In genomic region chr16:3007957-3008748, GRCh38 we compare ENCODE assay signal across 12 cellular contexts. TPM values are rescaled to one million over a fixed set of nuclear protein-coding genes. Genes with fewer than 3 reads are reported as not detected.
DNase-seq lines count a peak whose midpoint lies in the region; ATAC-seq and TF ChIP-seq lines count a peak whose summit lies in the region.
"Had no signal": no experiment of that assay in that cellular context is flagged by ENCODE, and none has a peak within 500 bp of the region (broad histone marks: within the 10 kb centered on the region; RNA-seq: fewer than 3 reads in every experiment).

No MANE protein-coding gene starts in this region.

- no peak overlapping the region for H3K27ac Mint-ChIP-seq in CD8-positive, alpha-beta T cell
- H3K27ac Mint-ChIP-seq in IgD-negative memory B cell (peak overlapping the region in 1 of 3 donors; percentile 79), memory B cell (no peak overlapping the region)
- peak overlapping the region; percentile 69 for H3K27ac Mint-ChIP-seq in activated T-helper 17 cell treated with anti-CD3 and anti-CD28 coated beads, Interleukin-2, amount 50 U/mL, for 72 hours

- peak overlapping the region; percentile 67 for H3K4me3 Mint-ChIP-seq in CD8-positive, alpha-beta T cell
- H3K4me3 Mint-ChIP-seq in IgD-negative memory B cell (peak overlapping the region; percentile 25 to 91 (median 69)), memory B cell (peak overlapping the region; percentile 36)
- peak overlapping the region; percentile 42 for H3K4me3 Mint-ChIP-seq in activated T-helper 17 cell treated with anti-CD3 and anti-CD28 coated beads, Interleukin-2, amount 50 U/mL, for 72 hours

- TF ChIP-seq CTCF in CD8-positive, alpha-beta T cell (IDR thresholded peaks at IDR 0.05): no peak

- H3K27me3 ChIP-seq in CD8-positive, alpha-beta T cell (ENCODE audit: insufficient read depth, low read length): peaks cover 6% of the 10 kb centered on the region

- intact Hi-C loops in CD8-positive, alpha-beta T cell (cut with DNase I, micrococcal nuclease): no loop called here

- peak in 2 of 7 experiments; percentile 19 to 33 for DNase-seq in CD8-positive, alpha-beta T cell
- no peak for DNase-seq in memory B cell (ENCODE audit: low spot score in 2 of 2)
- DNase-seq in HuH-7.5 (ENCODE audit: low spot score): no peak
- DNase-seq in hippocampal formation (lab: John Stamatoyannopoulos, UW): no peak
- no peak for DNase-seq in NCI-H774 (lab: John Stamatoyannopoulos, UW)
- DNase-seq: cortex of kidney, HCEC 1CT, left cardiac atrium, NCI-H1048 had no signal

- peaks cover 36% of the 10 kb centered on the region for H3K4me1 Mint-ChIP-seq in CD8-positive, alpha-beta T cell (ENCODE audit: low read depth)
- H3K4me1 Mint-ChIP-seq in IgD-negative memory B cell: peaks cover 15 to 20% (median 20%) of the 10 kb centered on the region in 3 donors
- H3K4me1 Mint-ChIP-seq in activated T-helper 17 cell treated with anti-CD3 and anti-CD28 coated beads, Interleukin-2, amount 50 U/mL, for 72 hours: peaks cover 10% of the 10 kb centered on the region
- peaks cover 23% of the 10 kb centered on the region for H3K4me1 Mint-ChIP-seq in memory B cell

- H3K9me3 Mint-ChIP-seq in CD8-positive, alpha-beta T cell: no peaks in the 10 kb centered on the region
- H3K9me3 Mint-ChIP-seq in IgD-negative memory B cell (no peaks in the 10 kb centered on the region), memory B cell (no peaks in the 10 kb centered on the region)
- H3K9me3 Mint-ChIP-seq in activated T-helper 17 cell treated with anti-CD3 and anti-CD28 coated beads, Interleukin-2, amount 50 U/mL, for 72 hours: no peaks in the 10 kb centered on the region

- no peaks in the 10 kb centered on the region for H3K27me3 Mint-ChIP-seq in CD8-positive, alpha-beta T cell (ENCODE audit: low read depth)
- H3K27me3 Mint-ChIP-seq in IgD-negative memory B cell (peaks cover 33% of the 10 kb centered on the region), memory B cell (peaks cover 15% of the 10 kb centered on the region)
- peaks cover 3% of the 10 kb centered on the region for H3K27me3 Mint-ChIP-seq in activated T-helper 17 cell treated with anti-CD3 and anti-CD28 coated beads, Interleukin-2, amount 50 U/mL, for 72 hours

- H3K4me3 ChIP-seq in CD8-positive, alpha-beta T cell (ENCODE audit: low read depth, low read length): peak overlapping the region; percentile 31

- POLR2A ChIA-PET in CD8-positive, alpha-beta T cell (lab: Charles Lee): interaction anchor here (0.5 to 1.2 kb wide), 3 partner anchors 12 to 294 kb away, joined by 3 to 5 read pairs (median 3); partner anchors contain the start of gene TNFRSF12A

- H3K4me1 ChIP-seq in CD8-positive, alpha-beta T cell (ENCODE audit: insufficient read depth, low read length): peaks cover 32% of the 10 kb centered on the region

- no peaks in the 10 kb centered on the region for H3K9me3 ChIP-seq in CD8-positive, alpha-beta T cell (ENCODE audit: low read length)

- no peak overlapping the region for H3K27ac ChIP-seq in CD8-positive, alpha-beta T cell (ENCODE audit: low read depth, low read length)

- no peak for ATAC-seq in CD8-positive, alpha-beta T cell
- no peak for ATAC-seq in activated T-helper 17 cell treated with anti-CD3 and anti-CD28 coated beads, Interleukin-2, amount 50 U/mL, for 72 hours (replicated peaks)
- ATAC-seq in memory B cell (ENCODE audit: low read depth): no peak
- ATAC-seq in GM18858 (IDR thresholded peaks at IDR 0.05; ENCODE audit: unreplicated experiment): no peak
- ATAC-seq: left cardiac atrium had no signal

- CTCF ChIA-PET in CD8-positive, alpha-beta T cell (lab: Charles Lee): interaction anchor here (1.1 to 11.6 kb wide), 2 partner anchors 22 to 51 kb away, joined by 3 to 193 read pairs; no protein-coding TSS in a partner anchor

- no peaks in the 10 kb centered on the region for H3K36me3 ChIP-seq in CD8-positive, alpha-beta T cell (ENCODE audit: insufficient read depth, low read length)

- no peaks in the 10 kb centered on the region for H3K36me3 Mint-ChIP-seq in CD8-positive, alpha-beta T cell
- H3K36me3 Mint-ChIP-seq in IgD-negative memory B cell (no peaks in the 10 kb centered on the region), memory B cell (no peaks in the 10 kb centered on the region)
- H3K36me3 Mint-ChIP-seq in activated T-helper 17 cell treated with anti-CD3 and anti-CD28 coated beads, Interleukin-2, amount 50 U/mL, for 72 hours (ENCODE audit: low read depth): no peaks in the 10 kb centered on the region

RNA-seq across cellular contexts. Expression of gene CLDN9, which starts 4.6 kb away (rescaled TPM):
- not detected for total RNA-seq in CD8-positive, alpha-beta T cell
- not detected for polyA plus RNA-seq in IgD-negative memory B cell
- total RNA-seq in activated T-helper 17 cell treated with anti-CD3 and anti-CD28 coated beads, Interleukin-2, amount 50 U/mL, for 72 hours: under 1 TPM in 1 of 2 donors, not detected in 1; 0.15 TPM

RNA-seq across cellular contexts. Expression of gene CLDN6, which starts 9.8 kb away (rescaled TPM):
- not detected for total RNA-seq in CD8-positive, alpha-beta T cell
- not detected for polyA plus RNA-seq in IgD-negative memory B cell
- not detected for total RNA-seq in activated T-helper 17 cell treated with anti-CD3 and anti-CD28 coated beads, Interleukin-2, amount 50 U/mL, for 72 hours
- total RNA-seq: left cardiac atrium had no signal

RNA-seq across cellular contexts. Expression of gene TNFRSF12A, which starts 12.0 kb away (rescaled TPM):
- 1 to 10 TPM; 2.0 to 2.5 TPM for total RNA-seq in CD8-positive, alpha-beta T cell
- 0.31 TPM for polyA plus RNA-seq in IgD-negative memory B cell
- 10 to 100 TPM in 1 of 2 donors, 1 to 10 TPM in 1; 9.7 to 11.9 TPM for total RNA-seq in activated T-helper 17 cell treated with anti-CD3 and anti-CD28 coated beads, Interleukin-2, amount 50 U/mL, for 72 hours

RNA-seq across cellular contexts. Expression of gene HCFC1R1, which starts 15.6 kb away (rescaled TPM):
- 1 to 10 TPM; 6.4 to 7.1 TPM for total RNA-seq in CD8-positive, alpha-beta T cell
- polyA plus RNA-seq in IgD-negative memory B cell: 26.2 TPM
- total RNA-seq in activated T-helper 17 cell treated with anti-CD3 and anti-CD28 coated beads, Interleukin-2, amount 50 U/mL, for 72 hours: 10 to 100 TPM; 28.2 to 46.0 TPM

RNA-seq across cellular contexts. Expression of gene THOC6, which starts 15.7 kb away (rescaled TPM):
- 10 to 100 TPM; 13.1 to 14.0 TPM for total RNA-seq in CD8-positive, alpha-beta T cell
- 48.2 TPM for polyA plus RNA-seq in IgD-negative memory B cell
- total RNA-seq in activated T-helper 17 cell treated with anti-CD3 and anti-CD28 coated beads, Interleukin-2, amount 50 U/mL, for 72 hours: 10 to 100 TPM; 49.8 to 68.1 TPM
